8 cellular contexts compared by ENCODE assay signal in genomic region chr6:144036064-144036873, GRCh38. TPM values are rescaled to one million over a fixed set of nuclear protein-coding genes. Genes with fewer than 3 reads are reported as not detected.
DNase-seq lines count a peak whose midpoint lies in the region; ATAC-seq, FAIRE-seq and TF ChIP-seq lines count a peak whose summit lies in the region.

No MANE protein-coding gene starts in this region.

- no peak overlapping the region for H3K4ac ChIP-seq in H9 (ENCODE audit: low read depth, low read length)

- H3K14ac ChIP-seq in H9 (ENCODE audit: insufficient read depth, low read length), result no peak overlapping the region; the same call in 1 of the 2 replicates

- H3K9ac ChIP-seq in H9 (ENCODE audit: extremely low read depth, insufficient read length, low read length), result no peak overlapping the region
- H3K9ac ChIP-seq in endothelial cell of umbilical vein (replicated peaks; ENCODE audit: extremely low read depth, insufficient read depth, low read length), result no peak overlapping the region

- no peak overlapping the region for H3K18ac ChIP-seq in H9 (ENCODE audit: insufficient read length, low read depth, low read length)

- no CpG with 5 or more reads among the region's 8 CpGs for WGBS in H9 (ENCODE audit: extremely low coverage, insufficient read length, low lambda C conversion rate)

- dilution Hi-C loops in endothelial cell of umbilical vein (cut with MboI; ENCODE audit: extremely low pct_ligation_motif_present, low sequenced_read_pairs), result no loop called here

- H2BK5ac ChIP-seq in H9 (ENCODE audit: insufficient read length, low read length), result no peak overlapping the region

- POLR2A ChIA-PET in endothelial cell of umbilical vein (lab: Charles Lee), result no interaction called here

- H3K4me1 ChIP-seq in H9 (ENCODE audit: insufficient read depth, low read length) (no peaks in the 10 kb centered on the region), endothelial cell of umbilical vein (ENCODE audit: control insufficient read depth, extremely low read depth, insufficient read depth, low read length) (no peaks in the 10 kb centered on the region)

- H3K9me3 Mint-ChIP-seq in H9 (peaks cover 0 to 4% of the 10 kb centered on the region in 2 experiments; a peak in 1 of 5 replicates), naive B cell (peaks cover 0 to 16% (median 6%) of the 10 kb centered on the region in 7 donors)

- BruUV-seq in endothelial cell of umbilical vein (replicated peaks; lab: Mats Ljungman, UMichigan), result no TSS peak

- H3K27ac Mint-ChIP-seq in H9 (no peak overlapping the region), naive B cell (peak overlapping the region in 3 of 6 donors; percentile 2 to 19 (median 8))

- H2AK5ac ChIP-seq in H9 (ENCODE audit: insufficient read length, low read length), result no peak overlapping the region

- H4K20me1 ChIP-seq in H9 (ENCODE audit: control insufficient read depth, insufficient read depth, insufficient read length) (no peaks in the 10 kb centered on the region), endothelial cell of umbilical vein (replicated peaks; ENCODE audit: control insufficient read depth, extremely low read depth, insufficient read depth, low read length) (no peaks in the 10 kb centered on the region)

- H3K4me3 ChIP-seq in endothelial cell of umbilical vein (replicated peaks in 1 of 3; ENCODE audit: insufficient read depth in 1 of 3, low read depth in 1 of 3, low read length in 3 of 3), result no peak overlapping the region

- no peak overlapping the region for H2BK120ac ChIP-seq in H9 (ENCODE audit: low read depth, low read length, poor library complexity, severe bottlenecking)

- intact Hi-C loops in endothelial cell of umbilical vein (cut with micrococcal nuclease), result no loop called here

- H3K4me3 Mint-ChIP-seq in H9 (no peak overlapping the region), naive B cell (peak overlapping the region; percentile 1 to 82 (median 70))

- H2BK20ac ChIP-seq in H9 (ENCODE audit: low read depth, low read length, poor library complexity, severe bottlenecking), result no peak overlapping the region

- H3K4me1 Mint-ChIP-seq in H9 (peaks cover 8 to 10% of the 10 kb centered on the region in 2 experiments), naive B cell (peaks cover 15 to 21% (median 18%) of the 10 kb centered on the region in 3 donors)

- H4K8ac ChIP-seq in H9 (replicated peaks; ENCODE audit: insufficient read length, low read depth, low read length), result no peak overlapping the region

- H3K9me1 ChIP-seq in endothelial cell of umbilical vein (replicated peaks; ENCODE audit: control insufficient read depth, extremely low read depth, insufficient read depth, low read length), result no peaks in the 10 kb centered on the region

- H3K36me3 Mint-ChIP-seq in H9 (ENCODE audit: insufficient read depth in 1 of 3, low read depth in 3 of 3) (no peaks in the 10 kb centered on the region), naive B cell (peaks cover 10 to 13% of the 10 kb centered on the region in 2 donors)

- TF ChIP-seq CTCF in H9 (conservative IDR thresholded peaks at IDR 0.05), result peak; percentile 47; the same call in 2 of the 3 replicates
- no peak for TF ChIP-seq CTCF in endothelial cell of umbilical vein (IDR thresholded peaks at IDR 0.05; ENCODE audit: extremely low read depth in 1 of 2, insufficient read depth in 1 of 2, low read depth in 1 of 2, low read length in 2 of 2)

- H3K27ac ChIP-seq in H9 (ENCODE audit: insufficient read length, low read depth, low read length) (no peak overlapping the region), endothelial cell of umbilical vein (ENCODE audit: insufficient read depth, low read depth, low read length) (no peak overlapping the region)

- H3T11ph ChIP-seq in H9 (ENCODE audit: low read length), result no peak overlapping the region

- H3K27me3 Mint-ChIP-seq in H9 (ENCODE audit: low read depth), result peaks cover 5% of the 10 kb centered on the region; the same call in 1 of the 2 replicates
- H3K27me3 Mint-ChIP-seq in naive B cell, result no peaks in the 10 kb centered on the region

- FAIRE-seq in GM12891 (lab: Jason Lieb, UNC) (peak; percentile 64), endothelial cell of umbilical vein (lab: Jason Lieb, UNC) (no peak)

- no peak overlapping the region for H4K91ac ChIP-seq in H9 (ENCODE audit: insufficient read length, low read depth, low read length)

- TF ChIP-seq POLR2A in GM12891 (IDR thresholded peaks at IDR 0.05; ENCODE audit: low read depth, low read length) (no peak), endothelial cell of umbilical vein (IDR thresholded peaks at IDR 0.05; ENCODE audit: low read depth, low read length) (no peak)

- H3K56ac ChIP-seq in H9 (ENCODE audit: insufficient read length, low read depth, low read length), result no peak overlapping the region

- DNase-seq in GM12891 (ENCODE audit: insufficient read length, low spot score) (peak; percentile 14), H9 (peak; percentile 41), NOMO-1 treated with DMSO at 0.1 percent for 48 hours (lab: John Stamatoyannopoulos, UW; ENCODE audit: unreplicated experiment) (peak; percentile 93), endothelial cell of umbilical vein (ENCODE audit: low read depth, low spot score) (peak; percentile 6), naive B cell (no peak), OCI-M2 (lab: John Stamatoyannopoulos, UW; ENCODE audit: unreplicated experiment) (no peak), T-helper 9 cell (no peak), NCI-H1092 (lab: John Stamatoyannopoulos, UW) (no peak)

- no peaks in the 10 kb centered on the region for H3K79me1 ChIP-seq in H9 (ENCODE audit: insufficient read depth, low read depth, low read length, poor library complexity, severe bottlenecking)

- CTCF ChIA-PET in endothelial cell of umbilical vein (lab: Charles Lee), result no interaction called here

- H3K27me3 ChIP-seq in H9 (ENCODE audit: insufficient read depth, low read length), result no peaks in the 10 kb centered on the region
- peaks cover 7 to 15% of the 10 kb centered on the region in 2 experiments for H3K27me3 ChIP-seq in endothelial cell of umbilical vein (ENCODE audit: control insufficient read depth in 2 of 2, insufficient read depth in 2 of 2, low read length in 2 of 2)

- H3K4me2 ChIP-seq in H9 (ENCODE audit: insufficient read depth, insufficient read length, low read length) (no peak overlapping the region), endothelial cell of umbilical vein (ENCODE audit: insufficient read depth, low read length) (peak overlapping the region; percentile 31)

- H2BK12ac ChIP-seq in H9 (ENCODE audit: insufficient read length, low read depth, low read length), result no peak overlapping the region

- H2BK15ac ChIP-seq in H9 (ENCODE audit: low read depth, low read length), result no peak overlapping the region

- H3K23ac ChIP-seq in H9 (ENCODE audit: insufficient read length, low read depth, low read length), result no peak overlapping the region

- H3K23me2 ChIP-seq in H9 (ENCODE audit: insufficient read length, low read depth, low read length, poor library complexity, severe bottlenecking), result no peaks in the 10 kb centered on the region

- ATAC-seq in naive B cell (ENCODE audit: low read depth in 2 of 2), result peak; percentile 25 to 44

- no peaks in the 10 kb centered on the region for H3K9me3 ChIP-seq in H9 (ENCODE audit: control insufficient read depth, low read depth, low read length)
- no peaks in the 10 kb centered on the region for H3K9me3 ChIP-seq in endothelial cell of umbilical vein (replicated peaks; ENCODE audit: control insufficient read depth, insufficient read depth, low read length)

- no peaks in the 10 kb centered on the region for H3K36me3 ChIP-seq in endothelial cell of umbilical vein (ENCODE audit: control insufficient read depth in 2 of 2, extremely low read depth in 1 of 2, insufficient read depth in 2 of 2, low read length in 2 of 2)

- H3K79me2 ChIP-seq in H9 (ENCODE audit: insufficient read depth, low read length), result no peaks in the 10 kb centered on the region
- H3K79me2 ChIP-seq in endothelial cell of umbilical vein (ENCODE audit: control insufficient read depth, insufficient read depth, low read length), result no peaks in the 10 kb centered on the region

- H2AFZ ChIP-seq in H9 (ENCODE audit: low read length), result no peak overlapping the region
- peak overlapping the region; percentile 62 for H2AFZ ChIP-seq in endothelial cell of umbilical vein (ENCODE audit: low read depth, low read length)

- no peak overlapping the region for H4K5ac ChIP-seq in H9 (ENCODE audit: insufficient read length, low read depth, low read length)

TF ChIP-seq in GM12891, 5 proteins besides CTCF, POLR2A, EP300 and RAD21:
- TF ChIP-seq PAX5 (IDR thresholded peaks at IDR 0.05; ENCODE audit: insufficient read depth, low read length, severe bottlenecking) (no peak), SPI1 (IDR thresholded peaks at IDR 0.05; ENCODE audit: low read depth, low read length) (peak; percentile 20; the same call in 1 of the 2 replicates)

TF ChIP-seq in endothelial cell of umbilical vein, 7 proteins besides CTCF, POLR2A, EP300 and RAD21 (continues in another document):
- TF ChIP-seq EZH2 (IDR thresholded peaks at IDR 0.05; ENCODE audit: borderline replicate concordance, low read depth, low read length, severe bottlenecking) (no peak), GATA2 (IDR thresholded peaks at IDR 0.05; ENCODE audit: insufficient read depth, insufficient read length, low read depth, low read length) (no peak)

RNA-seq across cellular contexts. Expression of gene PLAGL1, which starts 28.2 kb away (rescaled TPM):
- 16.3 TPM for polyA plus RNA-seq in GM12891 (2012; ENCODE audit: low read depth, missing spikeins)
- total RNA-seq in H9 (2021) (1.6 and 1.9 TPM in 2 replicates), endothelial cell of umbilical vein (40.0 and 40.4 TPM in 2 replicates)
- polyA plus RNA-seq in endothelial cell of umbilical vein (20.9 and 23.1 TPM in 2 replicates), naive B cell (ENCODE audit: low read depth in 6 of 6) (10 to 100 TPM in 3 of 6 donors, 1 to 10 TPM in 3; 8.5 to 12.5 (median 10.1) TPM)
- 25.1 and 26.6 TPM in 2 replicates for polyA plus RNA-seq in endothelial cell of umbilical vein (2011; cell fraction: cytosol; rRNA removed)
- 79.6 and 84.9 TPM in 2 replicates for polyA plus RNA-seq in endothelial cell of umbilical vein (2011; cell fraction: nucleus; rRNA removed)
- polyA plus RNA-seq in endothelial cell of umbilical vein (2012), result 19.9 and 27.5 TPM in 2 replicates
- polyA minus RNA-seq in endothelial cell of umbilical vein, result 16.7 and 31.4 TPM in 2 replicates
- polyA minus RNA-seq in endothelial cell of umbilical vein (2011; cell fraction: cytosol; rRNA and poly(A)+ RNA removed), result 1.2 TPM
- 29.5 and 41.3 TPM in 2 replicates for polyA minus RNA-seq in endothelial cell of umbilical vein (2011; cell fraction: nucleus; rRNA and poly(A)+ RNA removed)

RNA-seq across cellular contexts. Expression of gene SF3B5, which starts 59.1 kb away (rescaled TPM):
- 252 TPM for polyA plus RNA-seq in GM12891 (2012; ENCODE audit: low read depth, missing spikeins)
- 145 and 149 TPM in 2 replicates for total RNA-seq in H9 (2021)
- total RNA-seq in endothelial cell of umbilical vein, result 170 and 185 TPM in 2 replicates
- 540 and 652 TPM in 2 replicates for polyA plus RNA-seq in endothelial cell of umbilical vein
- polyA plus RNA-seq in endothelial cell of umbilical vein (2011; cell fraction: cytosol; rRNA removed), result 440 and 441 TPM in 2 replicates
- 126 and 145 TPM in 2 replicates for polyA plus RNA-seq in endothelial cell of umbilical vein (2011; cell fraction: nucleus; rRNA removed)
- polyA plus RNA-seq in endothelial cell of umbilical vein (2012), result 177 and 207 TPM in 2 replicates
- 193 and 235 TPM in 2 replicates for polyA minus RNA-seq in endothelial cell of umbilical vein
- polyA minus RNA-seq in endothelial cell of umbilical vein (2011; cell fraction: cytosol; rRNA and poly(A)+ RNA removed), result 68.6 TPM
- polyA minus RNA-seq in endothelial cell of umbilical vein (2011; cell fraction: nucleus; rRNA and poly(A)+ RNA removed), result 28.5 and 47.3 TPM in 2 replicates
- polyA plus RNA-seq in naive B cell (ENCODE audit: low read depth in 6 of 6), result 100 to 1,000 TPM; 314 to 420 (median 370) TPM

Comparison
In these comparisons a context has a peak if more than half of its experiments do, and no peak if none do; other contexts are left out.
1. DNase-seq: peak in GM12891 (single experiment), H9 (single experiment), NOMO-1 treated with DMSO at 0.1 percent for 48 hours (single experiment) and endothelial cell of umbilical vein (single experiment); none in naive B cell (single experiment), OCI-M2 (single experiment), T-helper 9 cell (single experiment) and NCI-H1092 (single experiment).
2. H3K4me3 Mint-ChIP-seq: peak in naive B cell (8 of 8); none in H9 (0 of 2).
3. RNA of gene PLAGL1, which starts 28.2 kb away (total RNA-seq): 40.0 to 40.4 TPM in endothelial cell of umbilical vein; 1.6 to 1.9 TPM in H9; every median in the first group is over 10 times any median in the second.